In genomic region chr2:55050133-55050994, GRCh38 we compare ENCODE assay signal across 1 cellular context.
TF ChIP-seq lines count a peak whose summit lies in the region.

TSS of gene RTN4 (minus strand) at chr2:55050451. CDS start at chr2:55050300, 151 bp downstream.

TF ChIP-seq in HepG2, 621 proteins besides CTCF, POLR2A, EP300 and RAD21 (continued from another document and continues in another):
- TF ChIP-seq ZBED4 (CRISPR knock-in tag; IDR thresholded peaks at IDR 0.05; ENCODE audit: borderline replicate concordance) (0 out of 2 replicates have a peak, but pooled peaks have one; percentile 30), ARID4A (CRISPR knock-in tag; IDR thresholded peaks at IDR 0.05; ENCODE audit: borderline replicate concordance) (peak; percentile 93), ZBTB43 (CRISPR knock-in tag; conservative IDR thresholded peaks at IDR 0.05) (peak; percentile 89), RXRB (CRISPR knock-in tag; IDR thresholded peaks at IDR 0.05; ENCODE audit: borderline replicate concordance) (peak; percentile 80), SP4 (CRISPR knock-in tag; IDR thresholded peaks at IDR 0.05) (peak; percentile 99), ZNF468 (CRISPR knock-in tag; IDR thresholded peaks at IDR 0.05) (no peak), ATF5 (CRISPR knock-in tag; IDR thresholded peaks at IDR 0.05; ENCODE audit: low read depth) (no peak), GATAD1 (CRISPR knock-in tag; IDR thresholded peaks at IDR 0.05) (peak; percentile 45; the same call in 1 of the 2 replicates), ZNF563 (CRISPR knock-in tag; IDR thresholded peaks at IDR 0.05) (peak; percentile 13), ZNF589 (CRISPR knock-in tag; conservative IDR thresholded peaks at IDR 0.05) (peak; percentile 70; the same call in 1 of the 2 replicates), DMTF1 (CRISPR knock-in tag; IDR thresholded peaks at IDR 0.05) (peak; percentile 69; the same call in 1 of the 2 replicates), ZSCAN30 (CRISPR knock-in tag; IDR thresholded peaks at IDR 0.05) (no peak), IKZF5 (CRISPR knock-in tag; IDR thresholded peaks at IDR 0.05) (0 out of 2 replicates have a peak, but pooled peaks have one; percentile 39), ZNF713 (CRISPR knock-in tag; IDR thresholded peaks at IDR 0.05) (no peak), NFE2L2 (IDR thresholded peaks at IDR 0.05; ENCODE audit: low read length) (no peak), PREB (CRISPR knock-in tag; IDR thresholded peaks at IDR 0.05) (no peak), ZNF256 (CRISPR knock-in tag; conservative IDR thresholded peaks at IDR 0.05) (peak; percentile 54; the same call in 1 of the 2 replicates), CEBPG (CRISPR knock-in tag; IDR thresholded peaks at IDR 0.05) (no peak), KLF12 (CRISPR knock-in tag; IDR thresholded peaks at IDR 0.05; ENCODE audit: borderline replicate concordance) (peak; percentile 96; the same call in 1 of the 2 replicates), ZNF207 (IDR thresholded peaks at IDR 0.05; ENCODE audit: borderline replicate concordance) (no peak), KLF15 (CRISPR knock-in tag; IDR thresholded peaks at IDR 0.05; ENCODE audit: borderline replicate concordance) (peak; percentile 74; the same call in 1 of the 2 replicates), BRD4 (CRISPR knock-in tag; IDR thresholded peaks at IDR 0.05) (peak; percentile 92), ISL2 (CRISPR knock-in tag; IDR thresholded peaks at IDR 0.05) (peak; percentile 63; the same call in 1 of the 2 replicates), RNF219 (CRISPR knock-in tag; IDR thresholded peaks at IDR 0.05) (no peak), GATAD2A (CRISPR knock-in tag; IDR thresholded peaks at IDR 0.05) (peak; percentile 69), SMAD9 (CRISPR knock-in tag; IDR thresholded peaks at IDR 0.05) (no peak), TARDBP (CRISPR knock-in tag; IDR thresholded peaks at IDR 0.05) (peak; percentile 83), RFX1 (IDR thresholded peaks at IDR 0.05) (no peak), PHF8 (CRISPR knock-in tag; IDR thresholded peaks at IDR 0.05) (peak; percentile 71), MEIS1 (CRISPR knock-in tag; IDR thresholded peaks at IDR 0.05; ENCODE audit: borderline replicate concordance) (0 out of 2 replicates have a peak, but pooled peaks have one; percentile 74), POGZ (CRISPR knock-in tag; IDR thresholded peaks at IDR 0.05) (peak; percentile 90), ZEB1 (IDR thresholded peaks at IDR 0.05; ENCODE audit: insufficient replicate concordance, low read depth) (peak; percentile 20), ZNF234 (CRISPR knock-in tag; conservative IDR thresholded peaks at IDR 0.05) (no peak), SUZ12 (IDR thresholded peaks at IDR 0.05; ENCODE audit: low read depth, low read length) (no peak), ZIK1 (CRISPR knock-in tag; IDR thresholded peaks at IDR 0.05; ENCODE audit: borderline replicate concordance, low read depth) (peak; percentile 91; the same call in 1 of the 2 replicates), KAT7 (CRISPR knock-in tag; IDR thresholded peaks at IDR 0.05; ENCODE audit: borderline replicate concordance) (peak; percentile 87), JDP2 (CRISPR knock-in tag; IDR thresholded peaks at IDR 0.05; ENCODE audit: borderline replicate concordance) (no peak; the same call in 1 of the 2 replicates), MIXL1 (CRISPR knock-in tag; IDR thresholded peaks at IDR 0.05) (no peak), ZNF430 (CRISPR knock-in tag; IDR thresholded peaks at IDR 0.05) (peak; percentile 98), POLR2AphosphoS2 (IDR thresholded peaks at IDR 0.05; ENCODE audit: low read depth, low read length) (no peak), SNAI1 (CRISPR knock-in tag; IDR thresholded peaks at IDR 0.05; ENCODE audit: borderline replicate concordance) (0 out of 2 replicates have a peak, but pooled peaks have one; percentile 28), ZNF12 (CRISPR knock-in tag; IDR thresholded peaks at IDR 0.05) (peak; percentile 64; the same call in 1 of the 2 replicates), ZBTB7B (CRISPR knock-in tag; IDR thresholded peaks at IDR 0.05) (peak; percentile 94), CHCHD3 (CRISPR knock-in tag; IDR thresholded peaks at IDR 0.05) (no peak), ZBTB1 (CRISPR knock-in tag; IDR thresholded peaks at IDR 0.05; ENCODE audit: borderline replicate concordance) (no peak), ZSCAN22 (CRISPR knock-in tag; IDR thresholded peaks at IDR 0.05) (peak; percentile 33; the same call in 1 of the 2 replicates), MTF1 (CRISPR knock-in tag; IDR thresholded peaks at IDR 0.05) (no peak), THAP7 (CRISPR knock-in tag; IDR thresholded peaks at IDR 0.05) (no peak), ZNF674 (CRISPR knock-in tag; IDR thresholded peaks at IDR 0.05; ENCODE audit: low read depth) (0 out of 2 replicates have a peak, but pooled peaks have one; percentile 60), RELA (CRISPR knock-in tag; IDR thresholded peaks at IDR 0.05) (no peak)
